8 cellular contexts compared by ENCODE assay signal in the genomic region with DNA sequence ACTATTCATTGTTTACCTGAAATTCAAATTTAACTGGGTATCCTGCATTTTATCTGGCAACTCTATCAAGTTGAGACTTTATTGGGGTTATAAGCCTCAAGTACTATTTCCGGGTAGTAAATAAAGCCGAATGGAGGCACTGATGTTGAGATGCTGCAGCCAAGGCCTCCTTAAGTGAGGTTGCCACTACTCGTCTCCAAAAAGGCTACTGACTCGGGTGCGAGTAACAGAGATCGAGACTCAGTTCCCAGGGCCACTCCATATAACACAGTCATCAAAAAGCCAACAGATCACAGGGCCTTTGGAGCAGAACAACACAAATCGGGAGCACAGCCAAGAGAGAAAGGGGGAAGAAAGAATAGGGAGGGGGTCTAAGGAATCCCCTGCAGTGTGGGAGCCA. TPM values are rescaled to one million over a fixed set of nuclear protein-coding genes. Genes with fewer than 3 reads are reported as not detected.
DNase-seq lines count a peak whose midpoint lies in the region; ATAC-seq and TF ChIP-seq lines count a peak whose summit lies in the region.

No MANE protein-coding gene starts in this region.

- peak overlapping the region; percentile 97 for H3K27ac Mint-ChIP-seq in Caco-2 (ENCODE audit: unreplicated experiment)
- H3K27ac Mint-ChIP-seq in chondrocyte (ENCODE audit: unreplicated experiment) = peak overlapping the region; percentile 100

- H3K36me3 Mint-ChIP-seq in Caco-2 (ENCODE audit: insufficient read depth, unreplicated experiment) (peaks cover 50% of the 10 kb centered on the region), chondrocyte (ENCODE audit: low read depth) (peaks cover 23% of the 10 kb centered on the region)

- BruUV-seq in Caco-2 (replicated peaks; lab: Mats Ljungman, UMichigan) = TSS peak; percentile 77

- intact Hi-C loops in Caco-2 (cut with micrococcal nuclease; ENCODE audit: unreplicated experiment) = loop anchor here (2.0 kb wide), 1 partner anchor 58 kb away; a partner anchor contains a TSS
- intact Hi-C loops in vagina (cut with DNase I) = no loop called here

- H3K4me1 Mint-ChIP-seq in Caco-2 (ENCODE audit: low read depth, unreplicated experiment) = no peaks in the 10 kb centered on the region
- peaks cover 52% of the 10 kb centered on the region for H3K4me1 Mint-ChIP-seq in chondrocyte (ENCODE audit: low read depth)

- H3K4me3 ChIP-seq in Caco-2 (ENCODE audit: low read depth, low read length) = peak overlapping the region; percentile 85
- H3K4me3 ChIP-seq in MG63 = peak overlapping the region; percentile 95
- peak overlapping the region; percentile 92 for H3K4me3 ChIP-seq in lung
- peak overlapping the region; percentile 73 to 93 for H3K4me3 ChIP-seq in vagina

- no peaks in the 10 kb centered on the region for H3K9me3 Mint-ChIP-seq in Caco-2 (ENCODE audit: unreplicated experiment)
- H3K9me3 Mint-ChIP-seq in chondrocyte (ENCODE audit: low read depth) = no peaks in the 10 kb centered on the region

- peak overlapping the region; percentile 88 for H3K4me3 Mint-ChIP-seq in Caco-2 (ENCODE audit: unreplicated experiment)
- H3K4me3 Mint-ChIP-seq in chondrocyte (ENCODE audit: unreplicated experiment) = peak overlapping the region; percentile 100

- H3K4me1 ChIP-seq in Caco-2 (0 out of 2 replicates have a peak, but pooled peaks cover 6% of the 10 kb centered on the region), lung (ENCODE audit: control insufficient read depth in 2 of 2, insufficient read depth in 2 of 2, low read length in 2 of 2) (peaks cover 0 to 14% of the 10 kb centered on the region in 2 donors), vagina (peaks cover 47% of the 10 kb centered on the region)

- DNase-seq in Caco-2 (no peak), MG63 (no peak), chondrocyte (ENCODE audit: low spot score) (no peak), lung (ENCODE audit: low spot score) (no peak), vagina (ENCODE audit: extremely low spot score in 2 of 2) (no peak)
- no peak for DNase-seq in central memory CD4-positive, alpha-beta T cell

- H3K27me3 ChIP-seq in Caco-2 (replicated peaks; ENCODE audit: control insufficient read depth, insufficient read depth, low read length) (no peaks in the 10 kb centered on the region), MG63 (no peaks in the 10 kb centered on the region), lung (ENCODE audit: control insufficient read depth, insufficient read depth) (no peaks in the 10 kb centered on the region), vagina (no peaks in the 10 kb centered on the region)

- H3K9me3 ChIP-seq in Caco-2 = no peaks in the 10 kb centered on the region
- H3K9me3 ChIP-seq in MG63 = no peaks in the 10 kb centered on the region
- no peaks in the 10 kb centered on the region for H3K9me3 ChIP-seq in lung (ENCODE audit: control insufficient read depth in 2 of 2, insufficient read depth in 1 of 2, low read length in 1 of 2)
- H3K9me3 ChIP-seq in vagina = no peaks in the 10 kb centered on the region

- no peak for TF ChIP-seq CTCF in Caco-2 (IDR thresholded peaks at IDR 0.05; ENCODE audit: insufficient read depth in 1 of 2, low read depth in 1 of 2, low read length in 1 of 2, severe bottlenecking in 1 of 2, unreplicated experiment in 1 of 2)
- TF ChIP-seq CTCF in chondrocyte (IDR thresholded peaks at IDR 0.05) = no peak
- no peak for TF ChIP-seq CTCF in lung (IDR thresholded peaks at IDR 0.05; ENCODE audit: control extremely low read depth, extremely low read depth)
- no peak for TF ChIP-seq CTCF in vagina (IDR thresholded peaks at IDR 0.05)

- ATAC-seq in lung (ENCODE audit: insufficient read depth, low FRiP score) = peak; percentile 1
- ATAC-seq in HG03045 (IDR thresholded peaks at IDR 0.05; ENCODE audit: unreplicated experiment) = no peak
- ATAC-seq in GM18909 (IDR thresholded peaks at IDR 0.05; ENCODE audit: poor library complexity, unreplicated experiment) = no peak

- no peak for TF ChIP-seq POLR2A in vagina (IDR thresholded peaks at IDR 0.05)

- H3K36me3 ChIP-seq in Caco-2 (ENCODE audit: control insufficient read depth, insufficient read depth, low read length) (no peaks in the 10 kb centered on the region), MG63 (peaks cover 66% of the 10 kb centered on the region), lung (ENCODE audit: control insufficient read depth in 2 of 2, insufficient read depth in 2 of 2, low read length in 2 of 2) (peaks cover 6 to 7% of the 10 kb centered on the region in 2 donors), vagina (peaks cover 0 to 33% of the 10 kb centered on the region in 2 donors)

- H3K27me3 Mint-ChIP-seq in Caco-2 (ENCODE audit: insufficient read depth, unreplicated experiment) = no peaks in the 10 kb centered on the region
- no peaks in the 10 kb centered on the region for H3K27me3 Mint-ChIP-seq in chondrocyte (ENCODE audit: low read depth)

- H3K27ac ChIP-seq in lung (ENCODE audit: low read depth in 1 of 2, low read length in 1 of 2) = peak overlapping the region; percentile 75 to 90
- H3K27ac ChIP-seq in vagina = peak overlapping the region; percentile 86

- POLR2A ChIA-PET in Caco-2 (lab: Charles Lee) = no interaction called here

- CTCF ChIA-PET in Caco-2 (lab: Charles Lee) = no interaction called here

- 0% methylated on average over 7 of the region's 7 CpGs for WGBS in lung, 2 donors

RNA-seq across cellular contexts. Expression of a gene that starts 0.5 kb away (rescaled TPM):
- total RNA-seq in Caco-2 (2022) (153 and 155 TPM in 2 replicates), chondrocyte (223 to 284 TPM (median 239 TPM) in 3 replicates), lung (100 to 1,000 TPM; 158 to 159 TPM), vagina (106 TPM)
- total RNA-seq in MG63 (2014; rRNA removed; shearing (Covaris generic); ENCODE audit: low replicate concordance) = 144 and 206 TPM in 2 replicates
- 10 to 100 TPM; 64.6 to 91.4 TPM for polyA plus RNA-seq in lung

RNA-seq across cellular contexts. Expression of a gene that starts 0.7 kb away (rescaled TPM):
- total RNA-seq in Caco-2 (2022) (89.5 and 102 TPM in 2 replicates), chondrocyte (94.6 to 112 TPM (median 107 TPM) in 3 replicates), lung (10 to 100 TPM; 72.2 to 85.9 TPM), vagina (50.6 TPM)
- 31.5 and 50.6 TPM in 2 replicates for total RNA-seq in MG63 (2014; rRNA removed; shearing (Covaris generic); ENCODE audit: low replicate concordance)
- 10 to 100 TPM; 46.5 to 83.4 TPM for polyA plus RNA-seq in lung

RNA-seq across cellular contexts. Expression of a gene that starts 24.4 kb away (rescaled TPM):
- total RNA-seq in Caco-2 (2022) (0.28 and 0.36 TPM in 2 replicates), chondrocyte (0.17 to 0.18 TPM in 2 of 3 replicates, not detected in the other), lung (under 1 TPM; 0.09 to 0.18 TPM), vagina (not detected)
- total RNA-seq in MG63 (2014; rRNA removed; shearing (Covaris generic); ENCODE audit: low replicate concordance) = not detected in 2 replicates
- under 1 TPM; 0.12 to 0.21 TPM for polyA plus RNA-seq in lung

RNA-seq across cellular contexts. Expression of a gene that starts 57.6 kb away (rescaled TPM):
- total RNA-seq in Caco-2 (2022) (56.3 and 59.3 TPM in 2 replicates), chondrocyte (40.9 to 52.9 TPM (median 43.8 TPM) in 3 replicates), lung (10 to 100 TPM; 55.9 to 60.7 TPM), vagina (47.9 TPM)
- 23.7 and 27.2 TPM in 2 replicates for total RNA-seq in MG63 (2014; rRNA removed; shearing (Covaris generic); ENCODE audit: low replicate concordance)
- polyA plus RNA-seq in lung = 10 to 100 TPM; 13.1 to 33.0 TPM

RNA-seq across cellular contexts. Expression of a gene that starts 57.8 kb away (rescaled TPM):
- total RNA-seq in Caco-2 (2022) (3.2 and 3.4 TPM in 2 replicates), chondrocyte (8.0 to 12.0 TPM (median 11.3 TPM) in 3 replicates), lung (10 to 100 TPM in 1 of 2 donors, 1 to 10 TPM in 1; 2.7 to 13.9 TPM), vagina (11.0 TPM)
- total RNA-seq in MG63 (2014; rRNA removed; shearing (Covaris generic); ENCODE audit: low replicate concordance) = not detected in 2 replicates
- 1 to 10 TPM; 1.3 to 1.7 TPM for polyA plus RNA-seq in lung
